ENCODE assay signal across 7 cellular contexts in the genomic region with DNA sequence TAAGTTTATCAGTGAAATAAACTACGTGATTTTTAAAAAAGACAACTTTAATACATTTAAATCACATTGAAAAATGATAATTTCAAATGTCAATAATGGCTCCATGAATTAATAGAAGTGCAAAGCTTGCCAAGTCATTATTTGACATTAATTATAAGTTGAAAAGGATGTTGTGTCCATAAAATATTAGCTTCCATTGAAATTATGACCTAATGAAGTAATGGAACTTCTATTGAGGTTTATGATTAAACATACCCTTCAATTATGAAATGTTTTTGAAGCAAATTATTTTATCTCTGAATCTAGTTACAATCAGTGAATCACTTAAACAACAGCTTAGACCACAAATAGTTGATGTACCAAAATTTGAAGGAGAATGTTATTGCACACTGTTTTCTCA.
"Had no signal": no experiment of that assay in that cellular context is flagged by ENCODE, and none has a peak within 500 bp of the region (broad histone marks: within the 10 kb centered on the region; RNA-seq: fewer than 3 reads in every experiment).

No MANE protein-coding gene starts in this region.

- FAIRE-seq: H1, HTR-8/SVneo, K562 had no signal

- H2AFZ ChIP-seq: GM23338 had no signal

- H3K4me3 ChIP-seq: GM23338, K562 had no signal

- DNase-seq: H9, HCEC 1CT, IMR-90 had no signal

- H3K4me2 ChIP-seq: GM23338 had no signal

- ATAC-seq: GM23338, K562 had no signal
